ENCODE assay signal across 13 cellular contexts in genomic region chr9:81665514-81665838, GRCh38. TPM values are rescaled to one million over a fixed set of nuclear protein-coding genes. Genes with fewer than 3 reads are reported as not detected.
DNase-seq lines count a peak whose midpoint lies in the region; ATAC-seq, FAIRE-seq and TF ChIP-seq lines count a peak whose summit lies in the region.
"Had no signal": no experiment of that assay in that cellular context is flagged by ENCODE, and none has a peak within 500 bp of the region (broad histone marks: within the 10 kb centered on the region; RNA-seq: fewer than 3 reads in every experiment).

No MANE protein-coding gene starts in this region.

- no peaks in the 10 kb centered on the region for H3K27me3 ChIP-seq in astrocyte (ENCODE audit: insufficient read depth, low read length)
- H3K27me3 ChIP-seq: adrenal gland had no signal

- H3K27ac Mint-ChIP-seq in astrocyte (ENCODE audit: unreplicated experiment) (peak overlapping the region; percentile 35), nephron progenitor cell (peak overlapping the region; percentile 55)
- no peak overlapping the region for H3K27ac Mint-ChIP-seq in activated naive CD8-positive, alpha-beta T cell treated with anti-CD3 and anti-CD28 coated beads for 36 hours
- H3K27ac Mint-ChIP-seq in activated CD8-positive, alpha-beta T cell treated with anti-CD3 and anti-CD28 coated beads for 36 hours = no peak overlapping the region

- ATAC-seq in GM19397 (IDR thresholded peaks at IDR 0.05; ENCODE audit: unreplicated experiment) = no peak
- ATAC-seq in activated CD8-positive, alpha-beta T cell treated with anti-CD3 and anti-CD28 coated beads for 36 hours = no peak

- peaks cover 2% of the 10 kb centered on the region for H3K36me3 Mint-ChIP-seq in astrocyte (ENCODE audit: low read depth, unreplicated experiment)
- H3K36me3 Mint-ChIP-seq in nephron progenitor cell (ENCODE audit: low read depth) = peaks cover 81% of the 10 kb centered on the region
- H3K36me3 Mint-ChIP-seq in activated naive CD8-positive, alpha-beta T cell treated with anti-CD3 and anti-CD28 coated beads for 36 hours = no peaks in the 10 kb centered on the region
- H3K36me3 Mint-ChIP-seq in activated CD8-positive, alpha-beta T cell treated with anti-CD3 and anti-CD28 coated beads for 36 hours (ENCODE audit: low read depth) = no peaks in the 10 kb centered on the region

- H3K79me2 ChIP-seq in astrocyte (ENCODE audit: insufficient read depth, low read length) = peaks cover 18% of the 10 kb centered on the region

- no peak overlapping the region for H3K4me2 ChIP-seq in astrocyte (ENCODE audit: low read length)

- peak; percentile 76 for DNase-seq in COLO829 (ENCODE audit: low spot score)
- peak; percentile 95 for DNase-seq in NCI-H1105 treated with DMSO at 0.1 percent for 48 hours (lab: John Stamatoyannopoulos, UW)
- DNase-seq in astrocyte (ENCODE audit: low read depth) = no peak
- no peak for DNase-seq in nephron progenitor cell
- DNase-seq in activated naive CD8-positive, alpha-beta T cell treated with anti-CD3 and anti-CD28 coated beads for 36 hours = no peak
- DNase-seq in activated CD8-positive, alpha-beta T cell treated with anti-CD3 and anti-CD28 coated beads for 36 hours = no peak
- DNase-seq in kidney = no peak
- DNase-seq: adrenal gland, midbrain, NCI-H2029, RPMI8226 had no signal

- POLR2A ChIA-PET in activated CD8-positive, alpha-beta T cell treated with anti-CD3 and anti-CD28 coated beads for 36 hours (lab: Charles Lee) = no interaction called here

- CTCF ChIA-PET in activated CD8-positive, alpha-beta T cell treated with anti-CD3 and anti-CD28 coated beads for 36 hours (lab: Charles Lee) = no interaction called here

- H3K4me3 Mint-ChIP-seq in astrocyte (ENCODE audit: unreplicated experiment) = peak overlapping the region; percentile 2
- peak overlapping the region; percentile 28 for H3K4me3 Mint-ChIP-seq in nephron progenitor cell
- H3K4me3 Mint-ChIP-seq in activated naive CD8-positive, alpha-beta T cell treated with anti-CD3 and anti-CD28 coated beads for 36 hours = no peak overlapping the region
- no peak overlapping the region for H3K4me3 Mint-ChIP-seq in activated CD8-positive, alpha-beta T cell treated with anti-CD3 and anti-CD28 coated beads for 36 hours

- H4K20me1 ChIP-seq in astrocyte (ENCODE audit: insufficient read depth, low read length) = peaks cover 37% of the 10 kb centered on the region

- H3K4me3 ChIP-seq in astrocyte (ENCODE audit: insufficient read depth, low read depth, low read length) (no peak overlapping the region), kidney (ENCODE audit: low read length in 2 of 2) (no peak overlapping the region)
- H3K4me3 ChIP-seq: adrenal gland had no signal

- FAIRE-seq in astrocyte (lab: Jason Lieb, UNC) = no peak
- FAIRE-seq in kidney (lab: Jason Lieb, UNC) = no peak

- H3K4me1 Mint-ChIP-seq in astrocyte (ENCODE audit: low read depth, unreplicated experiment) (peaks cover 31% of the 10 kb centered on the region), nephron progenitor cell (peaks cover 72% of the 10 kb centered on the region)
- H3K4me1 Mint-ChIP-seq in activated naive CD8-positive, alpha-beta T cell treated with anti-CD3 and anti-CD28 coated beads for 36 hours = no peaks in the 10 kb centered on the region
- H3K4me1 Mint-ChIP-seq in activated CD8-positive, alpha-beta T cell treated with anti-CD3 and anti-CD28 coated beads for 36 hours (ENCODE audit: low read depth) = no peaks in the 10 kb centered on the region

- TF ChIP-seq CTCF in astrocyte (IDR thresholded peaks at IDR 0.05; ENCODE audit: insufficient read depth, low read depth, low read length) (no peak), nephron progenitor cell (IDR thresholded peaks at IDR 0.05) (no peak), kidney (IDR thresholded peaks at IDR 0.05; ENCODE audit: borderline replicate concordance, extremely low read depth, insufficient read depth) (no peak)
- no peak for TF ChIP-seq CTCF in activated CD8-positive, alpha-beta T cell treated with anti-CD3 and anti-CD28 coated beads for 36 hours (IDR thresholded peaks at IDR 0.05)

- H3K9me3 Mint-ChIP-seq in astrocyte (ENCODE audit: unreplicated experiment) (no peaks in the 10 kb centered on the region), nephron progenitor cell (no peaks in the 10 kb centered on the region)
- no peaks in the 10 kb centered on the region for H3K9me3 Mint-ChIP-seq in activated naive CD8-positive, alpha-beta T cell treated with anti-CD3 and anti-CD28 coated beads for 36 hours
- no peaks in the 10 kb centered on the region for H3K9me3 Mint-ChIP-seq in activated CD8-positive, alpha-beta T cell treated with anti-CD3 and anti-CD28 coated beads for 36 hours

- H3K27me3 Mint-ChIP-seq in astrocyte (ENCODE audit: low read depth, unreplicated experiment) (no peaks in the 10 kb centered on the region), nephron progenitor cell (ENCODE audit: low read depth, poor library complexity) (no peaks in the 10 kb centered on the region)
- no peaks in the 10 kb centered on the region for H3K27me3 Mint-ChIP-seq in activated naive CD8-positive, alpha-beta T cell treated with anti-CD3 and anti-CD28 coated beads for 36 hours
- no peaks in the 10 kb centered on the region for H3K27me3 Mint-ChIP-seq in activated CD8-positive, alpha-beta T cell treated with anti-CD3 and anti-CD28 coated beads for 36 hours

- H3K27ac ChIP-seq in astrocyte (ENCODE audit: low read depth, low read length) (no peak overlapping the region), kidney (ENCODE audit: low read depth in 2 of 2, low read length in 2 of 2) (no peak overlapping the region)
- H3K27ac ChIP-seq: C4-2B had no signal

- H3K4me1 ChIP-seq in astrocyte (ENCODE audit: insufficient read depth, low read length) (peaks cover 10% of the 10 kb centered on the region), kidney (ENCODE audit: control insufficient read depth in 1 of 2, insufficient read depth in 1 of 2, low read depth in 1 of 2, low read length in 2 of 2) (peaks cover 5 to 7% of the 10 kb centered on the region in 2 donors)

- H3K36me3 ChIP-seq in astrocyte (ENCODE audit: insufficient read depth, low read length) (no peaks in the 10 kb centered on the region), kidney (ENCODE audit: control insufficient read depth in 1 of 2, insufficient read depth in 2 of 2, low read length in 2 of 2) (no peaks in the 10 kb centered on the region)
- H3K36me3 ChIP-seq: adrenal gland had no signal

- H2AFZ ChIP-seq in astrocyte (ENCODE audit: low read depth, low read length) = no peak overlapping the region

- intact Hi-C loops in activated CD8-positive, alpha-beta T cell treated with anti-CD3 and anti-CD28 coated beads for 36 hours (cut with micrococcal nuclease) = no loop called here
- intact Hi-C loops in kidney (cut with DNase I) = no loop called here

- H3K9ac ChIP-seq in astrocyte (ENCODE audit: low read length) = no peak overlapping the region
- H3K9ac ChIP-seq in kidney (ENCODE audit: low read length in 2 of 2) = no peak overlapping the region

- H3K9me3 ChIP-seq in astrocyte (ENCODE audit: insufficient read depth, low read depth, low read length) (no peaks in the 10 kb centered on the region), kidney (ENCODE audit: control insufficient read depth in 1 of 2, low read length in 2 of 2) (no peaks in the 10 kb centered on the region)
- H3K9me3 ChIP-seq: adrenal gland had no signal

RNA-seq across cellular contexts. Expression of gene TLE1, which starts 23.9 kb away (rescaled TPM):
- total RNA-seq in astrocyte (23.6 and 29.6 TPM in 2 replicates), kidney (52.5 TPM)
- under 1 TPM; 0.08 to 0.16 TPM for total RNA-seq in activated naive CD8-positive, alpha-beta T cell treated with anti-CD3 and anti-CD28 coated beads for 36 hours
- under 1 TPM; 0.20 to 0.29 TPM for total RNA-seq in activated CD8-positive, alpha-beta T cell treated with anti-CD3 and anti-CD28 coated beads for 36 hours
- 10.8 TPM for polyA plus RNA-seq in kidney (ENCODE audit: insufficient read depth, low read depth, low replicate concordance)

Comparison
In these comparisons a context has a peak if more than half of its experiments do, and no peak if none do; other contexts are left out.
1. DNase-seq: peak in COLO829 (single experiment) and NCI-H1105 treated with DMSO at 0.1 percent for 48 hours (single experiment); none in astrocyte (single experiment), nephron progenitor cell (single experiment), activated naive CD8-positive, alpha-beta T cell treated with anti-CD3 and anti-CD28 coated beads for 36 hours (single experiment), activated CD8-positive, alpha-beta T cell treated with anti-CD3 and anti-CD28 coated beads for 36 hours (single experiment) and kidney (single experiment).
2. H3K27ac Mint-ChIP-seq: peak in astrocyte (single experiment) and nephron progenitor cell (single experiment); none in activated naive CD8-positive, alpha-beta T cell treated with anti-CD3 and anti-CD28 coated beads for 36 hours (single experiment) and activated CD8-positive, alpha-beta T cell treated with anti-CD3 and anti-CD28 coated beads for 36 hours (single experiment).
3. H3K4me3 Mint-ChIP-seq: peak in astrocyte (single experiment) and nephron progenitor cell (single experiment); none in activated naive CD8-positive, alpha-beta T cell treated with anti-CD3 and anti-CD28 coated beads for 36 hours (single experiment) and activated CD8-positive, alpha-beta T cell treated with anti-CD3 and anti-CD28 coated beads for 36 hours (single experiment).
4. RNA of gene TLE1, which starts 23.9 kb away (total RNA-seq): 52.5 TPM in kidney (single experiment) and 23.6 to 29.6 TPM in astrocyte; 0.20 to 0.29 TPM in activated CD8-positive, alpha-beta T cell treated with anti-CD3 and anti-CD28 coated beads for 36 hours and 0.08 to 0.16 TPM in activated naive CD8-positive, alpha-beta T cell treated with anti-CD3 and anti-CD28 coated beads for 36 hours; every median in the first group is over 10 times any median in the second.